Comparison of ENCODE assay signal across 8 cellular contexts in genomic region chr11:102293873-102294601, GRCh38. TPM values are rescaled to one million over a fixed set of nuclear protein-coding genes. Genes with fewer than 3 reads are reported as not detected.
DNase-seq lines count a peak whose midpoint lies in the region; TF ChIP-seq lines count a peak whose summit lies in the region.

No MANE protein-coding gene starts in this region.

- TF ChIP-seq POLR2A in sigmoid colon (IDR thresholded peaks at IDR 0.05), result no peak

- TF ChIP-seq EP300 in sigmoid colon (IDR thresholded peaks at IDR 0.05), result no peak

- no peaks in the 10 kb centered on the region for H4K20me1 ChIP-seq in KMS-11 (ENCODE audit: insufficient read depth)

- 13 to 16% methylated on average over 6 of the region's 6 CpGs for WGBS in sigmoid colon, 2 donors

- H3K9ac ChIP-seq in KMS-11, result no peak overlapping the region

- no peaks in the 10 kb centered on the region for H3K79me2 ChIP-seq in KMS-11 (ENCODE audit: insufficient read depth, low read depth)

- TF ChIP-seq CTCF in cardiac muscle cell (IDR thresholded peaks at IDR 0.05; ENCODE audit: low read depth, low read length) (peak; percentile 75), KMS-11 (conservative IDR thresholded peaks at IDR 0.05; ENCODE audit: low read depth, low read length) (peak; percentile 61), WI38 (IDR thresholded peaks at IDR 0.05; ENCODE audit: low read depth, low read length) (peak; percentile 51), foreskin fibroblast (IDR thresholded peaks at IDR 0.05; ENCODE audit: low read depth, low read length) (peak; percentile 76), sigmoid colon (IDR thresholded peaks at IDR 0.05) (peak in 3 of 4 experiments; percentile 38 to 59 (median 56))

- H3K9me3 ChIP-seq in cardiac muscle cell (ENCODE audit: low read depth), result no peaks in the 10 kb centered on the region
- H3K9me3 ChIP-seq in sigmoid colon, result no peaks in the 10 kb centered on the region

- peak overlapping the region; percentile 46 for H3K4me2 ChIP-seq in KMS-11

- H3K4me3 ChIP-seq in cardiac muscle cell, result no peak overlapping the region
- no peak overlapping the region for H3K4me3 ChIP-seq in KMS-11 (IDR thresholded peaks at IDR 0.05; ENCODE audit: insufficient read depth, low read depth, low read length)
- no peak overlapping the region for H3K4me3 ChIP-seq in WI38 (ENCODE audit: low read depth, low read length)
- H3K4me3 ChIP-seq in foreskin fibroblast (ENCODE audit: low read depth in 1 of 2, low read length in 2 of 2), result no peak overlapping the region
- no peak overlapping the region for H3K4me3 ChIP-seq in sigmoid colon

- H2AFZ ChIP-seq in KMS-11 (ENCODE audit: low read depth), result peak overlapping the region; percentile 36; the same call in 1 of the 2 replicates

- H3K27ac ChIP-seq in cardiac muscle cell (no peak overlapping the region), KMS-11 (no peak overlapping the region), sigmoid colon (no peak overlapping the region)

- intact Hi-C loops in cardiac septum (cut with DNase I) (loop anchor here (5.0 kb wide), 1 partner anchor 203 kb away; no protein-coding TSS in a partner anchor), sigmoid colon (cut with DNase I) (no loop called here)

- H3K4me1 ChIP-seq in cardiac muscle cell (ENCODE audit: low read depth), result peaks cover 7% of the 10 kb centered on the region
- H3K4me1 ChIP-seq in KMS-11 (ENCODE audit: low read depth, poor library complexity, severe bottlenecking), result peaks cover 21% of the 10 kb centered on the region
- peaks cover 0 to 10% (median 3%) of the 10 kb centered on the region in 4 donors for H3K4me1 ChIP-seq in sigmoid colon

- H3K36me3 ChIP-seq in cardiac muscle cell (no peaks in the 10 kb centered on the region), KMS-11 (ENCODE audit: insufficient read depth) (no peaks in the 10 kb centered on the region), sigmoid colon (no peaks in the 10 kb centered on the region)

- H3K27me3 ChIP-seq in cardiac muscle cell (no peaks in the 10 kb centered on the region), KMS-11 (ENCODE audit: insufficient read depth, low read depth) (no peaks in the 10 kb centered on the region), sigmoid colon (no peaks in the 10 kb centered on the region)

- DNase-seq in cardiac muscle cell (ENCODE audit: low read depth in 1 of 2, low spot score in 1 of 2), result peak; percentile 40 to 70
- DNase-seq in cardiac septum (ENCODE audit: low spot score), result no peak
- peak; percentile 59 for DNase-seq in H4 (ENCODE audit: low spot score)
- peak in 1 of 2 donors; percentile 60 for DNase-seq in foreskin fibroblast
- no peak for DNase-seq in sigmoid colon
- DNase-seq in NCI-H1105 treated with DMSO at 0.1 percent for 48 hours (lab: John Stamatoyannopoulos, UW), result no peak

RNA-seq across cellular contexts. Expression of gene BIRC3, which starts 23.2 kb away (rescaled TPM):
- total RNA-seq in cardiac muscle cell (0.06 and 0.78 TPM in 2 replicates), cardiac septum (1.8 TPM), sigmoid colon (10 to 100 TPM in 3 of 4 donors, 1 to 10 TPM in 1; 9.1 to 18.4 (median 13.2) TPM)
- polyA plus RNA-seq in cardiac muscle cell (0.92 TPM in 1 of 2 replicates, not detected in the other), sigmoid colon (10 to 100 TPM; 18.6 to 92.6 (median 84.8) TPM)
- total RNA-seq in H4 (2014; rRNA removed; shearing (Covaris generic)), result 0.27 and 0.89 TPM in 2 replicates

RNA-seq across cellular contexts. Expression of gene BIRC2, which starts 53.0 kb away (rescaled TPM):
- total RNA-seq in cardiac muscle cell, result 37.8 and 40.4 TPM in 2 replicates
- polyA plus RNA-seq in cardiac muscle cell, result 36.1 and 41.3 TPM in 2 replicates
- 31.5 TPM for total RNA-seq in cardiac septum
- total RNA-seq in H4 (2014; rRNA removed; shearing (Covaris generic)), result 41.1 and 63.7 TPM in 2 replicates
- total RNA-seq in sigmoid colon, result 10 to 100 TPM; 32.7 to 56.0 (median 53.2) TPM
- 10 to 100 TPM; 24.7 to 41.4 (median 40.9) TPM for polyA plus RNA-seq in sigmoid colon

Comparison
In these comparisons a context has a peak if more than half of its experiments do, and no peak if none do; other contexts are left out.
1. DNase-seq: peak in cardiac muscle cell (2 of 2) and H4 (single experiment); none in cardiac septum (single experiment), sigmoid colon (single experiment) and NCI-H1105 treated with DMSO at 0.1 percent for 48 hours (single experiment).
2. Peak in every context shown above with its lines, with median percentiles within 50 percentile points of each other: CTCF ChIP-seq.